Comparison of ENCODE assay signal across 17 cellular contexts in genomic region chr11:122672892-122673291, GRCh38. TPM values are rescaled to one million over a fixed set of nuclear protein-coding genes. Genes with fewer than 3 reads are reported as not detected.
DNase-seq lines count a peak whose midpoint lies in the region; TF ChIP-seq lines count a peak whose summit lies in the region.
"Had no signal": no experiment of that assay in that cellular context is flagged by ENCODE, and none has a peak within 500 bp of the region (broad histone marks: within the 10 kb centered on the region; RNA-seq: fewer than 3 reads in every experiment).

No MANE protein-coding gene starts in this region.

- H3K4me1 Mint-ChIP-seq in endothelial cell (ENCODE audit: unreplicated experiment) (peaks cover 15% of the 10 kb centered on the region), neural progenitor cell (peaks cover 13% of the 10 kb centered on the region)

- peaks cover 9% of the 10 kb centered on the region for H3K27me3 Mint-ChIP-seq in endothelial cell (ENCODE audit: unreplicated experiment)
- peaks cover 6% of the 10 kb centered on the region for H3K27me3 Mint-ChIP-seq in neural progenitor cell (ENCODE audit: insufficient read depth, low read depth)

- peaks cover 91 to 100% (median 99%) of the 10 kb centered on the region in 10 experiments for H3K4me1 ChIP-seq in BLaER1 treated with 17β-estradiol and CSF1 and Interleukin-3, amounts not matched to agents 10 nM and 100 nM
- H3K4me1 ChIP-seq in neural progenitor cell = no peaks in the 10 kb centered on the region

- H3K4me2 ChIP-seq in BLaER1 treated with 17β-estradiol and CSF1 and Interleukin-3, amounts not matched to agents 10 nM and 100 nM = peak overlapping the region; percentile 90 to 99 (median 96)
- H3K4me2 ChIP-seq in neural progenitor cell = no peak overlapping the region

- H3K9ac ChIP-seq in BLaER1 treated with 17β-estradiol and CSF1 and Interleukin-3, amounts not matched to agents 10 nM and 100 nM = peak overlapping the region; percentile 57 to 96 (median 93); a peak in 21 of 22 replicates
- no peak overlapping the region for H3K9ac ChIP-seq in neural progenitor cell

- no peaks in the 10 kb centered on the region for H3K27me3 ChIP-seq in BLaER1 treated with 17β-estradiol and CSF1 and Interleukin-3, amounts not matched to agents 10 nM and 100 nM
- no peaks in the 10 kb centered on the region for H3K27me3 ChIP-seq in HL-60 (ENCODE audit: insufficient read depth, poor library complexity, severe bottlenecking)
- no peaks in the 10 kb centered on the region for H3K27me3 ChIP-seq in neural progenitor cell

- peaks cover 0 to 4% (median 0%) of the 10 kb centered on the region in 11 experiments; a peak in 1 of 22 replicates for H4K20me1 ChIP-seq in BLaER1 treated with 17β-estradiol and CSF1 and Interleukin-3, amounts not matched to agents 10 nM and 100 nM
- no peaks in the 10 kb centered on the region for H4K20me1 ChIP-seq in neural progenitor cell (ENCODE audit: low read depth)

- peak overlapping the region; percentile 56 for H3K4me3 Mint-ChIP-seq in endothelial cell (ENCODE audit: unreplicated experiment)
- no peak overlapping the region for H3K4me3 Mint-ChIP-seq in neural progenitor cell
- H3K4me3 Mint-ChIP-seq: activated T-cell treated with anti-CD3 and anti-CD28 coated beads, Interleukin-2, amount 50 U/mL, for 4 hours had no signal

- peaks cover 4% of the 10 kb centered on the region for H3K9me3 Mint-ChIP-seq in endothelial cell (ENCODE audit: unreplicated experiment)
- H3K9me3 Mint-ChIP-seq in neural progenitor cell = peaks cover 4% of the 10 kb centered on the region

- H2AFZ ChIP-seq in neural progenitor cell (replicated peaks) = no peak overlapping the region

- DNase-seq in HL-60 (ENCODE audit: low read depth in 1 of 2, low spot score in 1 of 2) = peak in 1 of 2 experiments; percentile 26
- DNase-seq in endothelial cell (ENCODE audit: low spot score) = no peak
- DNase-seq in neural progenitor cell (ENCODE audit: low spot score) = no peak
- DNase-seq in NCI-H2196 (lab: John Stamatoyannopoulos, UW; ENCODE audit: unreplicated experiment) = no peak
- DNase-seq in effector CD4-positive, alpha-beta T cell = no peak
- no peak for DNase-seq in NCI-H226
- no peak for DNase-seq in NCI-H82 treated with DMSO at 0.1 percent for 48 hours (lab: John Stamatoyannopoulos, UW; ENCODE audit: unreplicated experiment)
- DNase-seq: activated T-cell treated with anti-CD3 and anti-CD28 coated beads, Interleukin-2, amount 50 U/mL, for 4 hours; amniotic stem cell; cerebellar nuclear complex; foreskin melanocyte; naive B cell; NCI-H2029; NCI-H524 treated with DMSO at 0.1 percent for 48 hours; OCI-M1 had no signal

- peaks cover 5% of the 10 kb centered on the region for H3K36me3 Mint-ChIP-seq in endothelial cell (ENCODE audit: low read depth, unreplicated experiment)
- H3K36me3 Mint-ChIP-seq in neural progenitor cell = peaks cover 6% of the 10 kb centered on the region

- no peaks in the 10 kb centered on the region for H3K79me2 ChIP-seq in neural progenitor cell (ENCODE audit: low read depth)

- peak overlapping the region; percentile 55 to 98 (median 89); a peak in 21 of 22 replicates for H3K27ac ChIP-seq in BLaER1 treated with 17β-estradiol and CSF1 and Interleukin-3, amounts not matched to agents 10 nM and 100 nM
- H3K27ac ChIP-seq in HL-60 (replicated peaks) (peak overlapping the region; percentile 14; the same call in 1 of the 2 replicates), neural progenitor cell (no peak overlapping the region)
- H3K27ac ChIP-seq: SK-N-MC had no signal

- H3K4me3 ChIP-seq in BLaER1 treated with 17β-estradiol and CSF1 and Interleukin-3, amounts not matched to agents 10 nM and 100 nM = peak overlapping the region; percentile 18 to 56 (median 48); a peak in 17 of 20 replicates
- H3K4me3 ChIP-seq in HL-60 (replicated peaks; ENCODE audit: insufficient read depth, low read length) = no peak overlapping the region
- H3K4me3 ChIP-seq in neural progenitor cell = no peak overlapping the region
- H3K4me3 ChIP-seq: SK-N-MC had no signal

- TF ChIP-seq CTCF in HL-60 (IDR thresholded peaks at IDR 0.05; ENCODE audit: insufficient read depth, low read length) = no peak
- no peak for TF ChIP-seq CTCF in endothelial cell (IDR thresholded peaks at IDR 0.05; ENCODE audit: unreplicated experiment)
- no peak for TF ChIP-seq CTCF in neural progenitor cell (IDR thresholded peaks at IDR 0.05)

- H3K27ac Mint-ChIP-seq in endothelial cell (ENCODE audit: unreplicated experiment) = no peak overlapping the region
- peak overlapping the region; percentile 87 for H3K27ac Mint-ChIP-seq in neural progenitor cell

- H3F3A ChIP-seq in neural progenitor cell (ENCODE audit: low read depth) = no peaks in the 10 kb centered on the region

- peaks cover 0 to 8% (median 4%) of the 10 kb centered on the region in 11 experiments; a peak in 10 of 22 replicates for H3K9me3 ChIP-seq in BLaER1 treated with 17β-estradiol and CSF1 and Interleukin-3, amounts not matched to agents 10 nM and 100 nM (replicated peaks in 1 of 11)
- H3K9me3 ChIP-seq in neural progenitor cell (ENCODE audit: low read depth) = no peaks in the 10 kb centered on the region

- peaks cover 0 to 84% (median 61%) of the 10 kb centered on the region in 11 experiments; a peak in 20 of 22 replicates for H3K36me3 ChIP-seq in BLaER1 treated with 17β-estradiol and CSF1 and Interleukin-3, amounts not matched to agents 10 nM and 100 nM
- no peaks in the 10 kb centered on the region for H3K36me3 ChIP-seq in neural progenitor cell

RNA-seq across cellular contexts. Expression of gene UBASH3B, which starts 17.4 kb away (rescaled TPM):
- total RNA-seq in endothelial cell (ENCODE audit: unreplicated experiment) = 43.3 TPM
- 2.0 and 5.5 TPM in 2 replicates for total RNA-seq in neural progenitor cell (ENCODE audit: low replicate concordance)

Comparison
In these comparisons a context has a peak if more than half of its experiments do, and no peak if none do; other contexts are left out.
1. H3K4me3 ChIP-seq: peak in BLaER1 treated with 17β-estradiol and CSF1 and Interleukin-3, amounts not matched to agents 10 nM and 100 nM (10 of 10); none in HL-60 (single experiment) and neural progenitor cell (single experiment).